Comparison of ENCODE assay signal across 1 cellular context in genomic region chr11:124225471-124225870, GRCh38.
TF ChIP-seq lines count a peak whose summit lies in the region.

No MANE protein-coding gene starts in this region.

TF ChIP-seq in K562, 482 proteins besides CTCF, POLR2A, EP300 and RAD21:
- TF ChIP-seq ZNF740 (CRISPR knock-in tag; IDR thresholded peaks at IDR 0.05) (no peak), ZNF740 (tag; IDR thresholded peaks at IDR 0.05) (peak in 1 of 2 experiments; percentile 57; a peak in 1 of 4 replicates), ZNF584 (CRISPR knock-in tag; IDR thresholded peaks at IDR 0.05; ENCODE audit: low read depth) (no peak), ZNF384 (IDR thresholded peaks at IDR 0.05; ENCODE audit: low read depth, low read length) (no peak), TAF15 (IDR thresholded peaks at IDR 0.05; ENCODE audit: low read depth, low read length) (no peak), ZNF57 (CRISPR knock-in tag; IDR thresholded peaks at IDR 0.05) (no peak), HDAC8 (tag; IDR thresholded peaks at IDR 0.05) (0 out of 2 replicates have a peak, but pooled peaks have one; percentile 48), BRF2 (IDR thresholded peaks at IDR 0.05; ENCODE audit: borderline replicate concordance, insufficient read depth, insufficient read length) (no peak), TRIM24 (IDR thresholded peaks at IDR 0.05) (no peak), DMBX1 (CRISPR knock-in tag; IDR thresholded peaks at IDR 0.05; ENCODE audit: borderline replicate concordance) (0 out of 2 replicates have a peak, but pooled peaks have one; percentile 9), ZNF175 (CRISPR knock-in tag; IDR thresholded peaks at IDR 0.05; ENCODE audit: low read depth) (0 out of 2 replicates have a peak, but pooled peaks have one; percentile 20), ZNF263 (CRISPR knock-in tag; IDR thresholded peaks at IDR 0.05; ENCODE audit: borderline replicate concordance) (no peak), GTF2E2 (tag; IDR thresholded peaks at IDR 0.05) (no peak), SMAD4 (CRISPR knock-in tag; conservative IDR thresholded peaks at IDR 0.05) (peak; percentile 28), MYC (IDR thresholded peaks at IDR 0.05; ENCODE audit: low read depth, low read length) (no peak), MYC (CRISPR knock-in tag; IDR thresholded peaks at IDR 0.05; ENCODE audit: borderline replicate concordance, low read depth) (0 out of 2 replicates have a peak, but pooled peaks have one; percentile 65), USF1 (CRISPR knock-in tag; IDR thresholded peaks at IDR 0.05) (no peak), ZNF395 (CRISPR knock-in tag; IDR thresholded peaks at IDR 0.05) (no peak), ZNF449 (CRISPR knock-in tag; IDR thresholded peaks at IDR 0.05) (peak; percentile 30; the same call in 1 of the 2 replicates), SETDB1 (IDR thresholded peaks at IDR 0.05; ENCODE audit: low read length) (no peak), CGGBP1 (CRISPR knock-in tag; IDR thresholded peaks at IDR 0.05) (no peak)
